Comparison of ENCODE assay signal across 15 cellular contexts in genomic region chr1:75134656-75134938, GRCh38. TPM values are rescaled to one million over a fixed set of nuclear protein-coding genes. Genes with fewer than 3 reads are reported as not detected.
DNase-seq lines count a peak whose midpoint lies in the region; ATAC-seq lines count a peak whose summit lies in the region.
"Had no signal": no experiment of that assay in that cellular context is flagged by ENCODE, and none has a peak within 500 bp of the region (broad histone marks: within the 10 kb centered on the region; RNA-seq: fewer than 3 reads in every experiment).

No MANE protein-coding gene starts in this region.

- CTCF ChIA-PET in activated CD8-positive, alpha-beta memory T cell treated with anti-CD3 and anti-CD28 coated beads, Interleukin-2, amount 10 ng/mL, durations not matched to agents 7 days and 5 days (lab: Charles Lee), result no interaction called here

- no peak for ATAC-seq in activated CD8-positive, alpha-beta memory T cell treated with anti-CD3 and anti-CD28 coated beads, Interleukin-2, amount 10 ng/mL, durations not matched to agents 7 days and 5 days
- no peak for ATAC-seq in GM18861 (IDR thresholded peaks at IDR 0.05; ENCODE audit: unreplicated experiment)

- no peak overlapping the region for H3K27ac ChIP-seq in SJCRH30
- H3K27ac ChIP-seq in stomach smooth muscle (ENCODE audit: low read length), result no peak overlapping the region
- H3K27ac ChIP-seq: BLaER1 treated with 17β-estradiol and CSF1 and Interleukin-3, amounts not matched to agents 10 nM and 100 nM had no signal

- H3K9me3 ChIP-seq in SJCRH30 (replicated peaks) (no peaks in the 10 kb centered on the region), iPS-15b (ENCODE audit: control insufficient read depth, insufficient read depth, low read length) (no peaks in the 10 kb centered on the region), stomach smooth muscle (ENCODE audit: control insufficient read depth in 2 of 2, low read length in 2 of 2) (no peaks in the 10 kb centered on the region)
- H3K9me3 ChIP-seq: MG63 had no signal

- H3K4me1 Mint-ChIP-seq in activated CD8-positive, alpha-beta memory T cell treated with anti-CD3 and anti-CD28 coated beads, Interleukin-2, amount 10 ng/mL, durations not matched to agents 7 days and 5 days, result peaks cover 11% of the 10 kb centered on the region

- H3K36me3 ChIP-seq in SJCRH30 (no peaks in the 10 kb centered on the region), iPS-15b (ENCODE audit: control insufficient read depth, insufficient read depth, low read length) (no peaks in the 10 kb centered on the region), stomach smooth muscle (ENCODE audit: control insufficient read depth in 2 of 2, insufficient read depth in 2 of 2, low read length in 2 of 2) (no peaks in the 10 kb centered on the region)
- H3K36me3 ChIP-seq: BLaER1 treated with 17β-estradiol and CSF1 and Interleukin-3, amounts not matched to agents 10 nM and 100 nM; MG63 had no signal

- H3K4me3 ChIP-seq in SJCRH30 (peak overlapping the region; percentile 45), iPS-15b (ENCODE audit: low read depth, low read length) (peak overlapping the region; percentile 62), stomach smooth muscle (ENCODE audit: low read length in 2 of 2) (peak overlapping the region; percentile 50 to 65)
- H3K4me3 ChIP-seq: BLaER1 treated with 17β-estradiol and CSF1 and Interleukin-3, amounts not matched to agents 10 nM and 100 nM had no signal

- H3K27me3 Mint-ChIP-seq in activated CD8-positive, alpha-beta memory T cell treated with anti-CD3 and anti-CD28 coated beads, Interleukin-2, amount 10 ng/mL, durations not matched to agents 7 days and 5 days, result peaks cover 89% of the 10 kb centered on the region

- H3K36me3 Mint-ChIP-seq in activated CD8-positive, alpha-beta memory T cell treated with anti-CD3 and anti-CD28 coated beads, Interleukin-2, amount 10 ng/mL, durations not matched to agents 7 days and 5 days, result peaks cover 4% of the 10 kb centered on the region

- no peak for DNase-seq in activated CD8-positive, alpha-beta memory T cell treated with anti-CD3 and anti-CD28 coated beads, Interleukin-2, amount 10 ng/mL, durations not matched to agents 7 days and 5 days
- DNase-seq in activated CD8-positive, alpha-beta memory T cell treated with anti-CD3 and anti-CD28 coated beads for 24 hours, result no peak
- DNase-seq in SJCRH30 (no peak), C1 segment of cervical spinal cord (lab: John Stamatoyannopoulos, UW) (no peak), hippocampal formation (lab: John Stamatoyannopoulos, UW) (no peak)
- DNase-seq: MG63; stimulated activated CD4-positive, alpha-beta T cell treated with anti-CD3 and anti-CD28 coated beads, Interleukin-2, amount 100 ng/mL, for 24 hours had no signal

- H3K4me1 ChIP-seq in SJCRH30 (no peaks in the 10 kb centered on the region), iPS-15b (ENCODE audit: control insufficient read depth, insufficient read depth, low read length) (peaks cover 24% of the 10 kb centered on the region), stomach smooth muscle (ENCODE audit: control insufficient read depth, insufficient read depth, low read length) (peaks cover 19% of the 10 kb centered on the region)
- H3K4me1 ChIP-seq: BLaER1 treated with 17β-estradiol and CSF1 and Interleukin-3, amounts not matched to agents 10 nM and 100 nM had no signal

- peak overlapping the region; percentile 69 for H3K4me3 Mint-ChIP-seq in activated CD8-positive, alpha-beta memory T cell treated with anti-CD3 and anti-CD28 coated beads, Interleukin-2, amount 10 ng/mL, durations not matched to agents 7 days and 5 days

- H3K27me3 ChIP-seq in SJCRH30 (no peaks in the 10 kb centered on the region), iPS-15b (ENCODE audit: control insufficient read depth, insufficient read depth, low read length) (peaks cover 91% of the 10 kb centered on the region), stomach smooth muscle (ENCODE audit: control insufficient read depth in 1 of 2, insufficient read depth in 2 of 2, low read length in 2 of 2) (peaks cover 62 to 86% of the 10 kb centered on the region in 2 donors)

- H3K9ac ChIP-seq in iPS-15b (ENCODE audit: low read depth, low read length), result no peak overlapping the region
- no peak overlapping the region for H3K9ac ChIP-seq in stomach smooth muscle (ENCODE audit: low read length in 2 of 2)
- H3K9ac ChIP-seq: BLaER1 treated with 17β-estradiol and CSF1 and Interleukin-3, amounts not matched to agents 10 nM and 100 nM had no signal

- no peaks in the 10 kb centered on the region for H3K9me3 Mint-ChIP-seq in activated CD8-positive, alpha-beta memory T cell treated with anti-CD3 and anti-CD28 coated beads, Interleukin-2, amount 10 ng/mL, durations not matched to agents 7 days and 5 days (ENCODE audit: low read depth)

- H3K27ac Mint-ChIP-seq in activated CD8-positive, alpha-beta memory T cell treated with anti-CD3 and anti-CD28 coated beads, Interleukin-2, amount 10 ng/mL, durations not matched to agents 7 days and 5 days, result peak overlapping the region; percentile 65

RNA-seq across cellular contexts. Expression of gene LHX8, which starts 0.4 kb away (rescaled TPM):
- not detected for total RNA-seq in activated CD8-positive, alpha-beta memory T cell treated with anti-CD3 and anti-CD28 coated beads, Interleukin-2, amount 10 ng/mL, durations not matched to agents 7 days and 5 days
- total RNA-seq in SJCRH30 (2014; rRNA removed; shearing (Covaris generic)), result not detected in 2 replicates
- total RNA-seq: epithelial cell of proximal tubule, OCI-LY7, omental fat pad, subcutaneous adipose tissue had no signal
